19 cellular contexts compared by ENCODE assay signal in genomic region chr21:42252267-42252666, GRCh38.
"Had no signal": no experiment of that assay in that cellular context is flagged by ENCODE, and none has a peak within 500 bp of the region (broad histone marks: within the 10 kb centered on the region; RNA-seq: fewer than 3 reads in every experiment).

No MANE protein-coding gene starts in this region.

- H3K27me3 Mint-ChIP-seq: activated T-helper 17 cell treated with anti-CD3 and anti-CD28 coated beads, Interleukin-2, amount 50 U/mL, for 72 hours; effector memory CD8-positive, alpha-beta T cell; stimulated activated naive B cell treated with anti-CD40 and anti-IgM and Interleukin-4, amounts not matched to agents 10 μg/mL and 1 μg/mL and 100 μg/mL, for 72 hours had no signal

- H3K4me3 Mint-ChIP-seq: activated CD8-positive, alpha-beta T cell treated with anti-CD3 and anti-CD28 coated beads, Interleukin-2, amount 10 ng/mL, durations not matched to agents 7 days and 5 days; activated T-helper 17 cell treated with anti-CD3 and anti-CD28 coated beads, Interleukin-2, amount 50 U/mL, for 72 hours; effector memory CD8-positive, alpha-beta T cell; stimulated activated naive B cell treated with anti-CD40 and anti-IgM and Interleukin-4, amounts not matched to agents 10 μg/mL and 1 μg/mL and 100 μg/mL, for 72 hours had no signal

- H3K27ac ChIP-seq: body of pancreas, sigmoid colon, upper lobe of left lung, WERI-Rb-1 had no signal

- ATAC-seq: activated CD8-positive, alpha-beta T cell treated with anti-CD3 and anti-CD28 coated beads, Interleukin-2, amount 10 ng/mL, durations not matched to agents 7 days and 5 days; activated T-helper 17 cell treated with anti-CD3 and anti-CD28 coated beads, Interleukin-2, amount 50 U/mL, for 72 hours; effector memory CD8-positive, alpha-beta T cell; esophagus mucosa; left lobe of liver; naive thymus-derived CD4-positive, alpha-beta T cell; stimulated activated naive B cell treated with anti-CD40 and anti-IgM and Interleukin-4, amounts not matched to agents 10 μg/mL and 1 μg/mL and 100 μg/mL, for 72 hours had no signal

- H3K9me3 Mint-ChIP-seq: activated T-helper 17 cell treated with anti-CD3 and anti-CD28 coated beads, Interleukin-2, amount 50 U/mL, for 72 hours; effector memory CD8-positive, alpha-beta T cell; stimulated activated naive B cell treated with anti-CD40 and anti-IgM and Interleukin-4, amounts not matched to agents 10 μg/mL and 1 μg/mL and 100 μg/mL, for 72 hours had no signal

- H3K27ac Mint-ChIP-seq: activated CD8-positive, alpha-beta T cell treated with anti-CD3 and anti-CD28 coated beads, Interleukin-2, amount 10 ng/mL, durations not matched to agents 7 days and 5 days; stimulated activated naive B cell treated with anti-CD40 and anti-IgM and Interleukin-4, amounts not matched to agents 10 μg/mL and 1 μg/mL and 100 μg/mL, for 72 hours had no signal

- DNase-seq: activated CD4-positive, alpha-beta T cell treated with anti-CD3 and anti-CD28 coated beads for 1 hour; activated CD4-positive, alpha-beta T cell treated with anti-CD3 and anti-CD28 coated beads, Interleukin-2, amount 50 U/mL, for 1 hour; activated CD8-positive, alpha-beta T cell treated with anti-CD3 and anti-CD28 coated beads, Interleukin-2, amount 10 ng/mL, durations not matched to agents 7 days and 5 days; activated T-cell treated with anti-CD3 and anti-CD28 coated beads, Interleukin-2, amount 50 U/mL, for 1 hour; effector memory CD8-positive, alpha-beta T cell; foreskin melanocyte; kidney; naive thymus-derived CD4-positive, alpha-beta T cell; sigmoid colon; stimulated activated CD4-positive, alpha-beta T cell treated with anti-CD3 and anti-CD28 coated beads, Interleukin-15, amount 100 ng/mL, for 24 hours; stimulated activated CD4-positive, alpha-beta T cell treated with anti-CD3 and anti-CD28 coated beads, Interleukin-2, amount 100 ng/mL, for 48 hours; stimulated activated CD8-positive, alpha-beta memory T cell treated with anti-CD3 and anti-CD28 coated beads, Interleukin-4, amount 100 ng/mL, for 48 hours; stimulated activated naive B cell treated with anti-CD40 and anti-IgM and Interleukin-4, amounts not matched to agents 10 μg/mL and 1 μg/mL and 100 μg/mL, for 72 hours; upper lobe of left lung; WERI-Rb-1 had no signal
